In the genomic region with DNA sequence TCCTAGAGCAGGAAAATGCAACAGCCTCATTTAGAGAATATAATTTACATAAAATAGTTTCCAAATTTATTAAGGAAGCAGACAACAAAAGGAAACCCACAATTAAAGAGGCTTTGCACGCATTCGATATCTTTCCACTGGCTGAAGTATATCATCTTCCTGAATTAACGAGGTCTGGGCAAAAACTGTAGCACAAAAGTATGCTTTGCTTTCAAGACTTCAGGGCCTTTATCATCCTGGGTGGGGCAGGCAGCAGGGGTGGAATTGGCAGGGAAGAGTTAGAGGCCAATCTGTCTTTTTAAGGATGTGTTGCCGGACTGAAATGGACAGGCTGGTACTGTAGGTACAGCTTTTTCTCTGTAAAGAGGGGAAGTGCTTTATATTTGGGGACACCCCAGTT, we compare ENCODE assay signal across 18 cellular contexts. TPM values are rescaled to one million over a fixed set of nuclear protein-coding genes. Genes with fewer than 3 reads are reported as not detected.
DNase-seq lines count a peak whose midpoint lies in the region; ATAC-seq and TF ChIP-seq lines count a peak whose summit lies in the region.
"Had no signal": no experiment of that assay in that cellular context is flagged by ENCODE, and none has a peak within 500 bp of the region (broad histone marks: within the 10 kb centered on the region; RNA-seq: fewer than 3 reads in every experiment).

No MANE protein-coding gene starts in this region.

- no peaks in the 10 kb centered on the region for H3K27me3 Mint-ChIP-seq in activated T-helper 17 cell treated with anti-CD3 and anti-CD28 coated beads, Interleukin-2, amount 50 U/mL, for 72 hours
- H3K27me3 Mint-ChIP-seq: CD4-positive, CD25-positive, alpha-beta regulatory T cell; CD8-positive, alpha-beta memory T cell had no signal

- H3K36me3 ChIP-seq in GM23248 (ENCODE audit: low read depth) (no peaks in the 10 kb centered on the region), vagina (no peaks in the 10 kb centered on the region)

- H3K27me3 ChIP-seq in GM23248 (replicated peaks; ENCODE audit: insufficient read depth): no peaks in the 10 kb centered on the region
- no peaks in the 10 kb centered on the region for H3K27me3 ChIP-seq in vagina
- H3K27me3 ChIP-seq: BE2C had no signal

- no peak overlapping the region for H3K4me3 Mint-ChIP-seq in activated T-helper 17 cell treated with anti-CD3 and anti-CD28 coated beads, Interleukin-2, amount 50 U/mL, for 72 hours
- H3K4me3 Mint-ChIP-seq: CD4-positive, CD25-positive, alpha-beta regulatory T cell; CD8-positive, alpha-beta memory T cell; GM23338 had no signal

- peaks cover 5% of the 10 kb centered on the region for H3K4me1 Mint-ChIP-seq in activated T-helper 17 cell treated with anti-CD3 and anti-CD28 coated beads, Interleukin-2, amount 50 U/mL, for 72 hours
- H3K4me1 Mint-ChIP-seq: CD8-positive, alpha-beta memory T cell; GM23338 had no signal

- H3K9me2 ChIP-seq in GM23248 (ENCODE audit: insufficient read depth): no peaks in the 10 kb centered on the region

- TF ChIP-seq POLR2A in vagina (IDR thresholded peaks at IDR 0.05): no peak

- peak overlapping the region; percentile 15 for H3K4me2 ChIP-seq in GM23248 (ENCODE audit: unreplicated experiment)
- H3K4me2 ChIP-seq: GM23338 had no signal

- H3K9me3 ChIP-seq in GM23248 (ENCODE audit: low read depth) (no peaks in the 10 kb centered on the region), vagina (no peaks in the 10 kb centered on the region)
- H3K9me3 ChIP-seq: BE2C had no signal

- no peaks in the 10 kb centered on the region for H3K79me2 ChIP-seq in GM23248 (ENCODE audit: insufficient read depth)

- no peak overlapping the region for H2AFZ ChIP-seq in GM23248
- H2AFZ ChIP-seq: GM23338 had no signal

- peak overlapping the region; percentile 47 for H3K27ac Mint-ChIP-seq in activated T-helper 17 cell treated with anti-CD3 and anti-CD28 coated beads, Interleukin-2, amount 50 U/mL, for 72 hours
- H3K27ac Mint-ChIP-seq: CD4-positive, CD25-positive, alpha-beta regulatory T cell; GM23338 had no signal

- intact Hi-C loops in vagina (cut with DNase I): no loop called here

- H4K20me1 ChIP-seq in GM23248 (ENCODE audit: insufficient read depth): no peaks in the 10 kb centered on the region

- H3K4me3 ChIP-seq in GM23248 (no peak overlapping the region), fibroblast of the aortic adventitia (ENCODE audit: low read depth, low read length) (no peak overlapping the region), vagina (no peak overlapping the region)
- H3K4me3 ChIP-seq: GM12878, GM23338 had no signal

- ATAC-seq in activated T-helper 17 cell treated with anti-CD3 and anti-CD28 coated beads, Interleukin-2, amount 50 U/mL, for 72 hours (replicated peaks): no peak
- ATAC-seq: GM12878, GM23338 had no signal

- no peaks in the 10 kb centered on the region for H3K9me3 Mint-ChIP-seq in activated T-helper 17 cell treated with anti-CD3 and anti-CD28 coated beads, Interleukin-2, amount 50 U/mL, for 72 hours
- H3K9me3 Mint-ChIP-seq: CD4-positive, CD25-positive, alpha-beta regulatory T cell; CD8-positive, alpha-beta memory T cell; GM23338 had no signal

- H3K9ac ChIP-seq in GM23248: no peak overlapping the region

- in situ Hi-C loops in GM23248 (cut with MboI): no loop called here

- H3K36me3 Mint-ChIP-seq in activated T-helper 17 cell treated with anti-CD3 and anti-CD28 coated beads, Interleukin-2, amount 50 U/mL, for 72 hours (ENCODE audit: low read depth): peaks cover 16% of the 10 kb centered on the region

- H3K4me1 ChIP-seq in GM23248 (ENCODE audit: insufficient read depth) (peaks cover 52% of the 10 kb centered on the region), vagina (peaks cover 4% of the 10 kb centered on the region)
- H3K4me1 ChIP-seq: BE2C had no signal

- H3K27ac ChIP-seq in GM23248 (no peak overlapping the region), vagina (peak overlapping the region; percentile 72)

- peaks cover 24% of the 10 kb centered on the region for H3F3A ChIP-seq in GM23248 (ENCODE audit: insufficient read depth)

- WGBS in GM23248 (ENCODE audit: low coverage in 1 of 2, low lambda C conversion rate in 2 of 2, missing lambda C conversion rate in 2 of 2), 2 experiments: 95 to 96% methylated on average over 4 of the region's 4 CpGs

- TF ChIP-seq CTCF in fibroblast of the aortic adventitia (IDR thresholded peaks at IDR 0.05; ENCODE audit: insufficient read depth, low read length): no peak
- no peak for TF ChIP-seq CTCF in vagina (IDR thresholded peaks at IDR 0.05)

- no peak for DNase-seq in GM23248
- peak; percentile 32 for DNase-seq in fibroblast of the aortic adventitia (ENCODE audit: low read depth)
- no peak for DNase-seq in vagina (ENCODE audit: extremely low spot score in 2 of 2)
- DNase-seq in ureter (ENCODE audit: low spot score): no peak
- no peak for DNase-seq in DMS53 (lab: John Stamatoyannopoulos, UW)
- DNase-seq in central memory CD4-positive, alpha-beta T cell: no peak
- DNase-seq: ACHN; BE2C; C1 segment of cervical spinal cord; CD4-positive, CD25-positive, alpha-beta regulatory T cell; CD8-positive, alpha-beta memory T cell; COR-L47; DMS79; GDM1; HCEC 1CT had no signal

RNA-seq across cellular contexts. Expression of gene STX18, which starts 17.0 kb away (rescaled TPM):
- total RNA-seq in GM23248 (2014; rRNA removed; shearing (Covaris generic)): 35.0 and 42.6 TPM in 2 replicates
- polyA plus RNA-seq in GM23248 (2016; fragmentation: Nextera tagmentation; extraction: Ambion mirVana): 39.2 and 40.5 TPM in 2 replicates
- 10 to 100 TPM; 19.1 to 26.9 TPM for total RNA-seq in activated T-helper 17 cell treated with anti-CD3 and anti-CD28 coated beads, Interleukin-2, amount 50 U/mL, for 72 hours
- total RNA-seq in fibroblast of the aortic adventitia (ENCODE audit: low replicate concordance) (25.6 and 32.2 TPM in 2 replicates), vagina (20.4 TPM), ureter (34.6 TPM)
